In the genomic region with DNA sequence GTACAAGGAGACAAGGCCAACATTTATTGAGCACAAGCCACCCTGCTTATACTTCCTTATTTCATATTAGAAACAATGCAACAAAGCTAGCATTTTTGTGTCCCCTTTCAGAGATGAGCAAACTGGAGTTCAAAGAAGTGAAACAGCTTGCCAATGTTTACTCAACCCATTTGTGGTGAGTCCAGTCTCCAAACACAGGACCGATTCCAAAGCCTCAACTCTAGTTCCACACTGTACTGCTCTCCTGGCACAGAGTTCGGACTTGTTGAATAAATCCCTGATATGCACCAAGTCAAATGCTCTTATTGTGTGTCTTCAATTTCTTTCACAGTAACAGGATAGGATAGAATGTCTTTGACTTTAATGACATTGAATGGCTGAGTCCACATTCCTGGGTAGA, we compare ENCODE assay signal across 14 cellular contexts.
"Had no signal": no experiment of that assay in that cellular context is flagged by ENCODE, and none has a peak within 500 bp of the region (broad histone marks: within the 10 kb centered on the region; RNA-seq: fewer than 3 reads in every experiment).

No MANE protein-coding gene starts in this region.

- H3K36me3 ChIP-seq: left ventricle myocardium inferior, neutrophil, right atrium auricular region had no signal

- H3K4me3 ChIP-seq: body of pancreas, hepatocyte, left ventricle myocardium inferior, mucosa of descending colon, right atrium auricular region had no signal

- ATAC-seq: body of pancreas; mucosa of descending colon; naive thymus-derived CD8-positive, alpha-beta T cell; stimulated activated naive CD8-positive, alpha-beta T cell treated with anti-CD3 and anti-CD28 coated beads, Interleukin-15, Interleukin-2, amounts not matched to agents 100 U/mL and 50 U/mL, for 24 hours had no signal

- H3K9me3 ChIP-seq: body of pancreas, left ventricle myocardium inferior, mucosa of descending colon, neutrophil, right atrium auricular region had no signal

- H3K4me1 ChIP-seq: body of pancreas, left ventricle myocardium inferior, right atrium auricular region had no signal

- H3K27me3 ChIP-seq: body of pancreas, hepatocyte, neutrophil, right atrium auricular region had no signal

- DNase-seq: activated CD4-positive, alpha-beta T cell treated with anti-CD3 and anti-CD28 coated beads, Interleukin-2, amount 50 U/mL, for 4 hours; activated CD4-positive, CD25-positive, alpha-beta regulatory T cell treated with anti-CD3 and anti-CD28 coated beads, Interleukin-2, amount 50 U/mL, for 72 hours; activated naive CD4-positive, alpha-beta T cell; activated T-cell treated with anti-CD3 and anti-CD28 coated beads for 4 hours; body of pancreas; caudate nucleus; left ventricle myocardium inferior; mucosa of descending colon; naive thymus-derived CD8-positive, alpha-beta T cell; small intestine; stimulated activated naive CD8-positive, alpha-beta T cell treated with anti-CD3 and anti-CD28 coated beads, Interleukin-15, Interleukin-2, amounts not matched to agents 100 U/mL and 50 U/mL, for 24 hours had no signal

- H3K27ac ChIP-seq: body of pancreas, hepatocyte, left ventricle myocardium inferior, neutrophil, right atrium auricular region had no signal
